8 cellular contexts compared by ENCODE assay signal in genomic region chr17:72122002-72122310, GRCh38. TPM values are rescaled to one million over a fixed set of nuclear protein-coding genes. Genes with fewer than 3 reads are reported as not detected.
DNase-seq lines count a peak whose midpoint lies in the region; TF ChIP-seq lines count a peak whose summit lies in the region.

No MANE protein-coding gene starts in this region.

- DNase-seq in H4 (ENCODE audit: low spot score) (peak; percentile 50), astrocyte of the spinal cord (ENCODE audit: low read depth, low spot score) (no peak), SIG-M5 treated with dmso at 0.1 percent for 504 hours (lab: John Stamatoyannopoulos, UW; ENCODE audit: unreplicated experiment) (no peak), NCI-H1694 treated with DMSO at 0.1 percent for 48 hours (lab: John Stamatoyannopoulos, UW) (no peak), NCI-H69 (lab: John Stamatoyannopoulos, UW) (no peak), midbrain (lab: John Stamatoyannopoulos, UW) (no peak)

- in situ Hi-C loops in astrocyte of the spinal cord (cut with HindIII; ENCODE audit: low sequenced_read_pairs) = no loop called here

- H3K36me3 ChIP-seq in liver (ENCODE audit: control insufficient read depth in 4 of 4, insufficient read depth in 3 of 4, low read depth in 1 of 4, low read length in 3 of 4) = no peaks in the 10 kb centered on the region

- H3K27ac ChIP-seq in 22Rv1 = peak overlapping the region; percentile 89
- peak overlapping the region in 1 of 2 donors; percentile 39 for H3K27ac ChIP-seq in liver (ENCODE audit: low read depth in 1 of 2, low read length in 2 of 2)

- TF ChIP-seq CTCF in 22Rv1 (IDR thresholded peaks at IDR 0.05) = no peak
- no peak for TF ChIP-seq CTCF in astrocyte of the spinal cord (IDR thresholded peaks at IDR 0.05; ENCODE audit: low read depth, low read length)
- no peak for TF ChIP-seq CTCF in liver (IDR thresholded peaks at IDR 0.05; ENCODE audit: low read depth, low read length, missing input control)

- H3K4me1 ChIP-seq in liver (ENCODE audit: control insufficient read depth in 4 of 4, insufficient read depth in 4 of 4, low read length in 3 of 4) = peaks cover 13 to 44% (median 29%) of the 10 kb centered on the region in 4 donors

- H3K27me3 ChIP-seq in liver (ENCODE audit: control insufficient read depth in 4 of 4, insufficient read depth in 4 of 4, low read length in 3 of 4) = peaks cover 0 to 15% (median 4%) of the 10 kb centered on the region in 4 donors

- H3K4me3 ChIP-seq in astrocyte of the spinal cord (ENCODE audit: low read depth, low read length) (peak overlapping the region; percentile 94), liver (ENCODE audit: low read depth in 1 of 3, low read length in 3 of 3) (peak overlapping the region in 2 of 3 donors; percentile 43 to 57)

- no peaks in the 10 kb centered on the region for H3K9me3 ChIP-seq in liver (ENCODE audit: control insufficient read depth in 4 of 4, low read length in 3 of 4)

- H3K9ac ChIP-seq in liver (ENCODE audit: low read depth in 1 of 2, low read length in 2 of 2) = peak overlapping the region in 1 of 2 donors; percentile 33

- no peak for TF ChIP-seq RAD21 in liver (IDR thresholded peaks at IDR 0.05)

- WGBS in liver = 3% methylated on average over 14 of the region's 14 CpGs

TF ChIP-seq in liver, 16 proteins besides CTCF, POLR2A, EP300 and RAD21:
- TF ChIP-seq FOXA2 (IDR thresholded peaks at IDR 0.05) = no peak
- TF ChIP-seq MAX (IDR thresholded peaks at IDR 0.05) = no peak
- no peak for TF ChIP-seq NR2F2 (IDR thresholded peaks at IDR 0.05)
- TF ChIP-seq SP1 (IDR thresholded peaks at IDR 0.05) = no peak
- TF ChIP-seq HNF4A (conservative IDR thresholded peaks at IDR 0.05) = no peak
- TF ChIP-seq ATF3 (IDR thresholded peaks at IDR 0.05) = no peak
- no peak for TF ChIP-seq GABPA (IDR thresholded peaks at IDR 0.05 in 1 of 2, conservative IDR thresholded peaks at IDR 0.05 in 1 of 2)
- TF ChIP-seq REST (IDR thresholded peaks at IDR 0.05) = no peak
- no peak for TF ChIP-seq ZBTB33 (IDR thresholded peaks at IDR 0.05)
- TF ChIP-seq EGR1 (IDR thresholded peaks at IDR 0.05; ENCODE audit: low read depth in 2 of 2) = no peak
- TF ChIP-seq RXRA (IDR thresholded peaks at IDR 0.05) = no peak
- no peak for TF ChIP-seq HNF4G (IDR thresholded peaks at IDR 0.05)
- TF ChIP-seq YY1 (IDR thresholded peaks at IDR 0.05) = no peak
- no peak for TF ChIP-seq TAF1 (conservative IDR thresholded peaks at IDR 0.05)

RNA-seq across cellular contexts. Expression of gene SOX9, which starts 1.1 kb away (rescaled TPM):
- total RNA-seq in H4 (2014; rRNA removed; shearing (Covaris generic)) = 13.9 and 15.8 TPM in 2 replicates
- 1 to 10 TPM in 1 of 2 donors, under 1 TPM in 1; 0.84 to 1.7 TPM for total RNA-seq in liver
- polyA plus RNA-seq in liver = 1 to 10 TPM in 1 of 2 donors, under 1 TPM in 1; 0.42 to 1.1 TPM
